Comparison of ENCODE assay signal across 9 cellular contexts in genomic region chr13:38180670-38181069, GRCh38.
DNase-seq lines count a peak whose midpoint lies in the region; ATAC-seq and TF ChIP-seq lines count a peak whose summit lies in the region.
"Had no signal": no experiment of that assay in that cellular context is flagged by ENCODE, and none has a peak within 500 bp of the region (broad histone marks: within the 10 kb centered on the region; RNA-seq: fewer than 3 reads in every experiment).

No MANE protein-coding gene starts in this region.

- TF ChIP-seq CTCF in RWPE1 (conservative IDR thresholded peaks at IDR 0.05; ENCODE audit: low read depth): no peak
- TF ChIP-seq CTCF in uterus (IDR thresholded peaks at IDR 0.05): no peak

- H3K27me3 ChIP-seq in uterus: no peaks in the 10 kb centered on the region

- CTCF ChIA-PET in RWPE1 (lab: Yijun Ruan, JAX): no interaction called here

- H3K36me3 ChIP-seq in uterus: no peaks in the 10 kb centered on the region

- no peak overlapping the region for H3K4me3 ChIP-seq in uterus

- TF ChIP-seq POLR2A in uterus (IDR thresholded peaks at IDR 0.05): no peak

- no peaks in the 10 kb centered on the region for H3K4me1 ChIP-seq in uterus

- H3K27ac ChIP-seq in epithelial cell of prostate (peak overlapping the region; percentile 26), RWPE1 (no peak overlapping the region), uterus (no peak overlapping the region)

- intact Hi-C loops in uterus (cut with DNase I; ENCODE audit: low total_unique reads): no loop called here

- peak; percentile 71 for ATAC-seq in GM19438 (IDR thresholded peaks at IDR 0.05; ENCODE audit: low read depth, unreplicated experiment)
- peak; percentile 63 for ATAC-seq in HG03439 (IDR thresholded peaks at IDR 0.05; ENCODE audit: unreplicated experiment)

- POLR2A ChIA-PET in RWPE1 (lab: Yijun Ruan, JAX; ENCODE audit: low non-redundant PET): no interaction called here

- DNase-seq in EH (ENCODE audit: low read depth) (peak; percentile 8), epithelial cell of prostate (ENCODE audit: low read depth, low spot score) (no peak), NCI-H510A treated with DMSO at 0.1 percent for 48 hours (lab: John Stamatoyannopoulos, UW) (no peak), RWPE1 (ENCODE audit: low spot score) (no peak), activated gamma-delta T cell (lab: John Stamatoyannopoulos, UW) (no peak), uterus (no peak)
- DNase-seq: small intestine had no signal

- no peaks in the 10 kb centered on the region for H3K9me3 ChIP-seq in uterus
